ENCODE assay signal across 8 cellular contexts in genomic region chr12:51424662-51425539, GRCh38. TPM values are rescaled to one million over a fixed set of nuclear protein-coding genes. Genes with fewer than 3 reads are reported as not detected.
DNase-seq lines count a peak whose midpoint lies in the region; ATAC-seq and TF ChIP-seq lines count a peak whose summit lies in the region.

Gene SLC4A8 (plus strand): TSS chr12:51424831. CDS start chr12:51424988, 157 bp downstream.

- DNase-seq in AG04449 (ENCODE audit: low read depth, low spot score) = no peak
- DNase-seq in NCI-H226 = peak; percentile 96
- peak; percentile 49 to 74 for DNase-seq in activated CD4-positive, alpha-beta T cell treated with anti-CD3 and anti-CD28 coated beads for 24 hours (ENCODE audit: low read depth in 2 of 2)
- peak; percentile 96 for DNase-seq in chondrocyte (ENCODE audit: low spot score)
- DNase-seq in kidney tubule cell (ENCODE audit: low spot score) = peak; percentile 74
- DNase-seq in stimulated activated CD4-positive, alpha-beta T cell treated with anti-CD3 and anti-CD28 coated beads, Interleukin-15, amount 100 ng/mL, for 48 hours (ENCODE audit: low read depth in 2 of 2) = peak; percentile 60 to 78

- H3K4me3 ChIP-seq in AG04449 (ENCODE audit: low read depth, low read length) = peak within 1 kb of the TSS; percentile 85

- peak within 1 kb of the TSS; percentile 75 for H3K4me3 Mint-ChIP-seq in chondrocyte (ENCODE audit: unreplicated experiment)

- H3K9me3 Mint-ChIP-seq in chondrocyte (ENCODE audit: low read depth) = no peaks in the 10 kb centered on the region

- H3K4me1 Mint-ChIP-seq in chondrocyte (ENCODE audit: low read depth) = peaks cover 7% of the 10 kb centered on the region

- CTCF ChIA-PET in AG04449 (lab: Yijun Ruan, JAX) = interaction anchor here (0.6 to 14.7 kb wide), 21 partner anchors 8 to 449 kb away, joined by 3 to 234 read pairs (median 5); no protein-coding TSS in a partner anchor

- no peaks in the 10 kb centered on the region for H3K36me3 Mint-ChIP-seq in chondrocyte (ENCODE audit: low read depth)

- no peak within 1 kb of the TSS for H3K27ac Mint-ChIP-seq in chondrocyte (ENCODE audit: unreplicated experiment)

- ATAC-seq in GM18870 (IDR thresholded peaks at IDR 0.05; ENCODE audit: unreplicated experiment) (peak; percentile 56), HG03139 (IDR thresholded peaks at IDR 0.05; ENCODE audit: unreplicated experiment) (peak; percentile 69)

- peaks cover 4% of the 10 kb centered on the region for H3K27me3 Mint-ChIP-seq in chondrocyte (ENCODE audit: low read depth)

- POLR2A ChIA-PET in AG04449 (lab: Yijun Ruan, JAX) = no interaction called here

- TF ChIP-seq CTCF in AG04449 (IDR thresholded peaks at IDR 0.05; ENCODE audit: insufficient read depth, low read length, missing control alignments) (peak; percentile 94), chondrocyte (IDR thresholded peaks at IDR 0.05) (peak; percentile 100)

RNA-seq across cellular contexts. Expression of gene SLC4A8, which starts in this region (rescaled TPM):
- total RNA-seq in chondrocyte = 2.4 to 5.4 TPM (median 2.7 TPM) in 3 replicates
